Comparison of ENCODE assay signal across 17 cellular contexts in the genomic region with DNA sequence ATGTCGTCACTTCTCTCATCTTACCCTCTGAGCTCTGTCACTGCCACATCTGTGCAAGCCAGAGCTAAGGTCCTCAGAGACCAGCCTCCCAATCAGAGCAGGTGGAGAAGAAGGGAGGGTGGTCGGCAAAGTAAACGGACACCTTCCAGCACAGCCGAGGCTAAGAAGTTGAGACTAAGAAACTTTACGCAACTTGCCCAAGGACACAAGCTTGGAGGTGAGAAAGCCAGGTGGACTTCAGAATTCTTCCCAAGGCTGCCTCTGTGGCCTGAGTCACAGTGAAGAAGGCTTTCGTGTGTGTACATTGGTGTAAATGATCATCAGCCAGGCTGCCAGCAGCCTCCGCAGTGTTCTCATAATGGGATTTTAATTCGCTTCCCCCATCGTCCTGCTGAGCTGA.
"Had no signal": no experiment of that assay in that cellular context is flagged by ENCODE, and none has a peak within 500 bp of the region (broad histone marks: within the 10 kb centered on the region; RNA-seq: fewer than 3 reads in every experiment).

No MANE protein-coding gene starts in this region.

- H3K4me1 ChIP-seq: foreskin keratinocyte, left ventricle myocardium inferior, lower lobe of right lung, psoas muscle, sigmoid colon had no signal

- H3K27ac ChIP-seq: foreskin keratinocyte, left ventricle myocardium inferior, lower lobe of right lung, psoas muscle, sigmoid colon, skin epidermis had no signal

- DNase-seq: effector memory CD4-positive, alpha-beta T cell; foreskin keratinocyte; immature natural killer cell; kidney; left cardiac atrium; left ventricle myocardium inferior; lower lobe of right lung; mesenchymal stem cell; midbrain; psoas muscle; retina; sigmoid colon; stimulated activated CD4-positive, alpha-beta T cell treated with anti-CD3 and anti-CD28 coated beads, Interleukin-2, amount 100 ng/mL, for 24 hours; stimulated activated CD4-positive, alpha-beta T cell treated with anti-CD3 and anti-CD28 coated beads, Interleukin-4, amount 100 ng/mL, for 4 hours; stimulated activated naive CD4-positive, alpha-beta T cell; trophoblast cell had no signal

- H3K4me3 ChIP-seq: left ventricle myocardium inferior, lower lobe of right lung, psoas muscle, sigmoid colon, skin epidermis had no signal

- H3K36me3 ChIP-seq: left ventricle myocardium inferior, lower lobe of right lung, sigmoid colon had no signal

- H3K27me3 ChIP-seq: foreskin keratinocyte had no signal
